In the genomic region with DNA sequence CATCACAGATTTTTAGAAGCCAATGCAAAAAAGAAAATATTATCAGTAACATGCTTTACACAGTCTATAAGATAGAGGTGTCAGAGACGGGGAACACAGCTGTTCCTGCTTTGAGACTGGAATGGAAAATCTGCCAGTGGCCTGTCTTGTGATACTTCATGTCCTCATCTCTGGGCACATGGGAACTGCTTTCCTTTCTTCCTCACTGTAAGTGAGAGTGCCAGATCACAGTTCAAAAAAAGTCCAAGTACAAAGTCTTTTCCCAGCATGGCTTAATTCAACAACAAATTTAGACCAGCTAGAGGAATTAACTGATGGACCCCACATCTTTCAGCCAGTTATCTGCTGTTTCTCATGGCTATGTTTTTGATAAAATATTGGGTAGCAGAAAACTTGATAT, we compare ENCODE assay signal across 16 cellular contexts.
"Had no signal": no experiment of that assay in that cellular context is flagged by ENCODE, and none has a peak within 500 bp of the region (broad histone marks: within the 10 kb centered on the region; RNA-seq: fewer than 3 reads in every experiment).

No MANE protein-coding gene starts in this region.

- H3K27me3 Mint-ChIP-seq: activated CD8-positive, alpha-beta T cell treated with anti-CD3 and anti-CD28 coated beads for 36 hours; stimulated activated naive CD8-positive, alpha-beta T cell treated with anti-CD3 and anti-CD28 coated beads, Interleukin-15, Interleukin-2, amounts not matched to agents 100 ng/mL and 50 ng/mL, for 24 hours; T-helper 17 cell had no signal

- H3K9me3 ChIP-seq: mucosa of descending colon, neutrophil, testis had no signal

- H3K4me1 Mint-ChIP-seq: natural killer cell, T-helper 17 cell had no signal

- H3K79me2 ChIP-seq: parathyroid adenoma had no signal

- H3K4me3 ChIP-seq: mucosa of descending colon, skin epidermis, testis had no signal

- H3K27ac ChIP-seq: neutrophil, parathyroid adenoma, skin epidermis, testis had no signal

- H3K36me3 Mint-ChIP-seq: natural killer cell had no signal

- H3K27ac Mint-ChIP-seq: activated CD8-positive, alpha-beta T cell treated with anti-CD3 and anti-CD28 coated beads for 36 hours; natural killer cell; stimulated activated naive CD8-positive, alpha-beta T cell treated with anti-CD3 and anti-CD28 coated beads, Interleukin-15, Interleukin-2, amounts not matched to agents 100 ng/mL and 50 ng/mL, for 24 hours; T-helper 17 cell had no signal

- H3K9ac ChIP-seq: parathyroid adenoma had no signal

- H3K9me3 Mint-ChIP-seq: natural killer cell had no signal

- ATAC-seq: activated CD8-positive, alpha-beta T cell treated with anti-CD3 and anti-CD28 coated beads for 36 hours; activated T-cell treated with anti-CD3 and anti-CD28 coated beads, Interleukin-2, amount 50 U/mL, for 4 hours; mucosa of descending colon; natural killer cell; T-helper 17 cell had no signal

- H2AFZ ChIP-seq: parathyroid adenoma had no signal

- H3K27me3 ChIP-seq: neutrophil, testis had no signal

- H3K36me3 ChIP-seq: neutrophil had no signal

- H3K4me1 ChIP-seq: parathyroid adenoma, testis had no signal

- H3K4me3 Mint-ChIP-seq: activated CD8-positive, alpha-beta T cell treated with anti-CD3 and anti-CD28 coated beads for 36 hours; activated T-cell treated with anti-CD3 and anti-CD28 coated beads, Interleukin-2, amount 50 U/mL, for 4 hours; natural killer cell; stimulated activated naive CD8-positive, alpha-beta T cell treated with anti-CD3 and anti-CD28 coated beads, Interleukin-15, Interleukin-2, amounts not matched to agents 100 ng/mL and 50 ng/mL, for 24 hours; T-helper 17 cell had no signal

- DNase-seq: activated CD4-positive, alpha-beta T cell treated with anti-CD3 and anti-CD28 coated beads for 4 hours; activated CD8-positive, alpha-beta T cell treated with anti-CD3 and anti-CD28 coated beads for 36 hours; activated effector memory CD4-positive, alpha-beta T cell treated with Interleukin-2 at 50 U/mL for 16 hours; activated naive CD4-positive, alpha-beta T cell treated with anti-CD3 and anti-CD28 coated beads, Interleukin-2, amount 50 U/mL, for 16 hours; activated T-cell treated with anti-CD3 and anti-CD28 coated beads, Interleukin-2, amount 50 U/mL, for 4 hours; erythroblast; foreskin fibroblast; mammary epithelial cell; mucosa of descending colon; natural killer cell; T-helper 17 cell; testis had no signal
